Comparison of ENCODE assay signal across 14 cellular contexts in genomic region chr1:36126005-36126716, GRCh38. TPM values are rescaled to one million over a fixed set of nuclear protein-coding genes. Genes with fewer than 3 reads are reported as not detected.
DNase-seq lines count a peak whose midpoint lies in the region; ATAC-seq and TF ChIP-seq lines count a peak whose summit lies in the region.
"Had no signal": no experiment of that assay in that cellular context is flagged by ENCODE, and none has a peak within 500 bp of the region (broad histone marks: within the 10 kb centered on the region; RNA-seq: fewer than 3 reads in every experiment).

No MANE protein-coding gene starts in this region.

- TF ChIP-seq CTCF in GM23338 (conservative IDR thresholded peaks at IDR 0.05; ENCODE audit: low read depth in 2 of 2) (no peak), hepatocyte (IDR thresholded peaks at IDR 0.05; ENCODE audit: poor library complexity) (no peak)

- ATAC-seq in GM23338, result no peak; the same call in 1 of the 3 replicates
- ATAC-seq in T-helper 17 cell, result no peak
- ATAC-seq in GM21447 (IDR thresholded peaks at IDR 0.05; ENCODE audit: unreplicated experiment), result no peak
- no peak for ATAC-seq in activated CD8-positive, alpha-beta memory T cell treated with anti-CD3 and anti-CD28 coated beads, Interleukin-2, amount 10 ng/mL, durations not matched to agents 7 days and 5 days

- H3K36me3 Mint-ChIP-seq in GM23338 (ENCODE audit: low read depth), result no peaks in the 10 kb centered on the region
- H3K36me3 Mint-ChIP-seq in T-helper 17 cell (ENCODE audit: low read depth), result peaks cover 9% of the 10 kb centered on the region
- no peaks in the 10 kb centered on the region for H3K36me3 Mint-ChIP-seq in activated CD8-positive, alpha-beta memory T cell treated with anti-CD3 and anti-CD28 coated beads, Interleukin-2, amount 10 ng/mL, durations not matched to agents 7 days and 5 days
- H3K36me3 Mint-ChIP-seq: CD4-positive, CD25-positive, alpha-beta regulatory T cell had no signal

- peaks cover 41% of the 10 kb centered on the region for H3K27me3 ChIP-seq in GM23338 (ENCODE audit: insufficient read depth)
- peaks cover 21% of the 10 kb centered on the region for H3K27me3 ChIP-seq in hepatocyte

- no peaks in the 10 kb centered on the region for H3K9me3 ChIP-seq in T-helper 17 cell (ENCODE audit: control insufficient read depth, low read length, poor library complexity, severe bottlenecking)
- H3K9me3 ChIP-seq in hepatocyte (ENCODE audit: low read depth), result no peaks in the 10 kb centered on the region
- H3K9me3 ChIP-seq: psoas muscle had no signal

- no peaks in the 10 kb centered on the region for H3K36me3 ChIP-seq in GM23338 (ENCODE audit: insufficient read depth)
- no peaks in the 10 kb centered on the region for H3K36me3 ChIP-seq in hepatocyte (replicated peaks; ENCODE audit: insufficient read depth, low read depth)

- 92% methylated on average over 17 of the region's 21 CpGs for WGBS in hepatocyte (ENCODE audit: low lambda C conversion rate, missing lambda C conversion rate)

- no peak overlapping the region for H3K27ac ChIP-seq in GM23338 (ENCODE audit: low read depth)
- H3K27ac ChIP-seq in hepatocyte, result no peak overlapping the region
- H3K27ac ChIP-seq: PC-9, psoas muscle had no signal

- DNase-seq in GM23338 (ENCODE audit: low spot score), result peak; percentile 18
- DNase-seq in T-helper 17 cell, result no peak
- no peak for DNase-seq in hepatocyte (ENCODE audit: low spot score)
- DNase-seq in retina, result peak; percentile 28
- no peak for DNase-seq in activated CD8-positive, alpha-beta memory T cell treated with anti-CD3 and anti-CD28 coated beads, Interleukin-2, amount 10 ng/mL, durations not matched to agents 7 days and 5 days
- no peak for DNase-seq in putamen (ENCODE audit: low spot score)
- DNase-seq: CD4-positive, CD25-positive, alpha-beta regulatory T cell; GOT3; NCI-H524; PC-9 had no signal

- H3K27ac Mint-ChIP-seq in GM23338 (no peak overlapping the region), T-helper 17 cell (no peak overlapping the region)
- H3K27ac Mint-ChIP-seq in activated CD8-positive, alpha-beta memory T cell treated with anti-CD3 and anti-CD28 coated beads, Interleukin-2, amount 10 ng/mL, durations not matched to agents 7 days and 5 days, result no peak overlapping the region
- H3K27ac Mint-ChIP-seq: activated T-helper 1 cell treated with anti-CD3 and anti-CD28 coated beads, Interleukin-12 subunit alpha, Interleukin-12 subunit beta, Interleukin-2, Interleukin-4 antibody, amounts not matched to agents 30 ng/mL and 10 ng/mL and 1 ng/mL, durations not matched to agents 14 hours and 24 hours and 36 hours had no signal

- H3K4me2 ChIP-seq in GM23338 (peak overlapping the region; percentile 76), hepatocyte (peak overlapping the region; percentile 96)
- H3K4me2 ChIP-seq: PC-9 had no signal

- peaks cover 6% of the 10 kb centered on the region; the same call in 1 of the 2 replicates for H3K4me1 ChIP-seq in GM23338 (ENCODE audit: insufficient read depth)
- peaks cover 22% of the 10 kb centered on the region for H3K4me1 ChIP-seq in hepatocyte (ENCODE audit: insufficient read depth)
- H3K4me1 ChIP-seq: psoas muscle had no signal

- H3K79me2 ChIP-seq in GM23338 (replicated peaks; ENCODE audit: insufficient read depth) (no peaks in the 10 kb centered on the region), hepatocyte (no peaks in the 10 kb centered on the region)

- H3K4me3 Mint-ChIP-seq in GM23338 (peak overlapping the region; percentile 67), T-helper 17 cell (peak overlapping the region; percentile 78)
- no peak overlapping the region for H3K4me3 Mint-ChIP-seq in activated CD8-positive, alpha-beta memory T cell treated with anti-CD3 and anti-CD28 coated beads, Interleukin-2, amount 10 ng/mL, durations not matched to agents 7 days and 5 days
- H3K4me3 Mint-ChIP-seq: activated T-helper 1 cell treated with anti-CD3 and anti-CD28 coated beads, Interleukin-12 subunit alpha, Interleukin-12 subunit beta, Interleukin-2, Interleukin-4 antibody, amounts not matched to agents 30 ng/mL and 10 ng/mL and 1 ng/mL, durations not matched to agents 14 hours and 24 hours and 36 hours had no signal

- H2AFZ ChIP-seq in GM23338 (peak overlapping the region; percentile 94), hepatocyte (no peak overlapping the region)
- H2AFZ ChIP-seq: PC-9 had no signal

- H3K9me3 Mint-ChIP-seq in GM23338, result no peaks in the 10 kb centered on the region
- H3K9me3 Mint-ChIP-seq in activated CD8-positive, alpha-beta memory T cell treated with anti-CD3 and anti-CD28 coated beads, Interleukin-2, amount 10 ng/mL, durations not matched to agents 7 days and 5 days (ENCODE audit: low read depth), result no peaks in the 10 kb centered on the region
- H3K9me3 Mint-ChIP-seq: activated T-helper 1 cell treated with anti-CD3 and anti-CD28 coated beads, Interleukin-12 subunit alpha, Interleukin-12 subunit beta, Interleukin-2, Interleukin-4 antibody, amounts not matched to agents 30 ng/mL and 10 ng/mL and 1 ng/mL, durations not matched to agents 14 hours and 24 hours and 36 hours had no signal

- H3K9me2 ChIP-seq in GM23338 (ENCODE audit: insufficient read depth) (no peaks in the 10 kb centered on the region), hepatocyte (replicated peaks; ENCODE audit: insufficient read depth) (no peaks in the 10 kb centered on the region)

- H3K27me3 Mint-ChIP-seq in GM23338 (ENCODE audit: insufficient read depth, low read depth, poor library complexity) (peaks cover 51% of the 10 kb centered on the region), T-helper 17 cell (peaks cover 43% of the 10 kb centered on the region)
- peaks cover 40% of the 10 kb centered on the region for H3K27me3 Mint-ChIP-seq in activated CD8-positive, alpha-beta memory T cell treated with anti-CD3 and anti-CD28 coated beads, Interleukin-2, amount 10 ng/mL, durations not matched to agents 7 days and 5 days

- peak overlapping the region; percentile 59 for H3K4me3 ChIP-seq in GM23338
- H3K4me3 ChIP-seq in hepatocyte, result no peak overlapping the region
- H3K4me3 ChIP-seq: PC-9 had no signal

- CTCF ChIA-PET in activated CD8-positive, alpha-beta memory T cell treated with anti-CD3 and anti-CD28 coated beads, Interleukin-2, amount 10 ng/mL, durations not matched to agents 7 days and 5 days (lab: Charles Lee), result interaction anchor here (0.6 kb wide), 1 partner anchor 148 kb away, joined by 3 read pairs; no protein-coding TSS in a partner anchor

- no peaks in the 10 kb centered on the region for H3F3A ChIP-seq in GM23338 (replicated peaks; ENCODE audit: low read depth)

- peaks cover 10% of the 10 kb centered on the region for H3K4me1 Mint-ChIP-seq in GM23338
- H3K4me1 Mint-ChIP-seq in T-helper 17 cell, result peaks cover 32% of the 10 kb centered on the region
- peaks cover 8% of the 10 kb centered on the region for H3K4me1 Mint-ChIP-seq in activated CD8-positive, alpha-beta memory T cell treated with anti-CD3 and anti-CD28 coated beads, Interleukin-2, amount 10 ng/mL, durations not matched to agents 7 days and 5 days

- H4K20me1 ChIP-seq in GM23338 (replicated peaks; ENCODE audit: insufficient read depth) (no peaks in the 10 kb centered on the region), hepatocyte (ENCODE audit: insufficient read depth, poor library complexity, severe bottlenecking) (no peaks in the 10 kb centered on the region)

TF ChIP-seq in GM23338, 12 proteins besides CTCF, POLR2A, EP300 and RAD21 (continues in another document):
- no peak for TF ChIP-seq STAT1 (IDR thresholded peaks at IDR 0.05; ENCODE audit: unreplicated experiment)

RNA-seq across cellular contexts. Expression of gene COL8A2, which starts 1.1 kb away (rescaled TPM):
- 4.9 and 5.0 TPM in 2 replicates for total RNA-seq in GM23338 (2014; rRNA removed; shearing (Covaris generic))
- polyA plus RNA-seq in GM23338 (2016; fragmentation: Nextera tagmentation; extraction: Ambion mirVana) (0.77 and 0.95 TPM in 2 replicates), hepatocyte (53.7 and 59.4 TPM in 2 replicates)
- total RNA-seq in T-helper 17 cell (under 1 TPM in 1 of 2 donors, not detected in 1; 0.25 TPM), hepatocyte (32.6 and 44.8 TPM in 2 replicates)
- total RNA-seq in activated CD8-positive, alpha-beta memory T cell treated with anti-CD3 and anti-CD28 coated beads, Interleukin-2, amount 10 ng/mL, durations not matched to agents 7 days and 5 days, result not detected
- total RNA-seq: CD4-positive, CD25-positive, alpha-beta regulatory T cell had no signal

RNA-seq across cellular contexts. Expression of gene TRAPPC3, which starts 23.1 kb away (rescaled TPM):
- 55.8 and 55.9 TPM in 2 replicates for total RNA-seq in GM23338 (2014; rRNA removed; shearing (Covaris generic))
- polyA plus RNA-seq in GM23338 (2016; fragmentation: Nextera tagmentation; extraction: Ambion mirVana) (45.2 and 45.6 TPM in 2 replicates), hepatocyte (131 and 148 TPM in 2 replicates)
- total RNA-seq in T-helper 17 cell (10 to 100 TPM; 35.0 to 37.8 TPM), hepatocyte (128 and 139 TPM in 2 replicates)
- 10 to 100 TPM; 56.5 to 68.3 TPM for total RNA-seq in activated CD8-positive, alpha-beta memory T cell treated with anti-CD3 and anti-CD28 coated beads, Interleukin-2, amount 10 ng/mL, durations not matched to agents 7 days and 5 days

RNA-seq across cellular contexts. Expression of gene MAP7D1, which starts 29.8 kb away (rescaled TPM):
- 37.4 and 59.8 TPM in 2 replicates for total RNA-seq in GM23338 (2014; rRNA removed; shearing (Covaris generic))
- 13.8 and 14.7 TPM in 2 replicates for polyA plus RNA-seq in GM23338 (2016; fragmentation: Nextera tagmentation; extraction: Ambion mirVana)
- total RNA-seq in T-helper 17 cell, result 100 to 1,000 TPM; 173 to 175 TPM
- total RNA-seq in hepatocyte, result 46.0 and 48.4 TPM in 2 replicates
- 84.7 and 97.8 TPM in 2 replicates for polyA plus RNA-seq in hepatocyte
- 100 to 1,000 TPM; 238 to 252 TPM for total RNA-seq in activated CD8-positive, alpha-beta memory T cell treated with anti-CD3 and anti-CD28 coated beads, Interleukin-2, amount 10 ng/mL, durations not matched to agents 7 days and 5 days

RNA-seq across cellular contexts. Expression of gene ADPRS, which starts 37.5 kb away (rescaled TPM):
- 46.6 and 47.1 TPM in 2 replicates for total RNA-seq in GM23338 (2014; rRNA removed; shearing (Covaris generic))
- polyA plus RNA-seq in GM23338 (2016; fragmentation: Nextera tagmentation; extraction: Ambion mirVana), result 21.5 and 22.6 TPM in 2 replicates
- 10 to 100 TPM; 17.0 to 21.2 TPM for total RNA-seq in T-helper 17 cell
- 27.4 and 37.6 TPM in 2 replicates for total RNA-seq in hepatocyte
- polyA plus RNA-seq in hepatocyte, result 40.9 and 42.7 TPM in 2 replicates
- 10 to 100 TPM; 35.4 to 36.9 TPM for total RNA-seq in activated CD8-positive, alpha-beta memory T cell treated with anti-CD3 and anti-CD28 coated beads, Interleukin-2, amount 10 ng/mL, durations not matched to agents 7 days and 5 days

RNA-seq across cellular contexts. Expression of gene TEKT2, which starts 42.3 kb away (rescaled TPM):
- 0.62 and 0.94 TPM in 2 replicates for total RNA-seq in GM23338 (2014; rRNA removed; shearing (Covaris generic))
- polyA plus RNA-seq in GM23338 (2016; fragmentation: Nextera tagmentation; extraction: Ambion mirVana) (0.24 and 0.36 TPM in 2 replicates), hepatocyte (0.16 and 1.4 TPM in 2 replicates)
- total RNA-seq in T-helper 17 cell (under 1 TPM; 0.29 to 0.30 TPM), hepatocyte (1.1 TPM in 1 of 2 replicates, not detected in the other)
- not detected for total RNA-seq in activated CD8-positive, alpha-beta memory T cell treated with anti-CD3 and anti-CD28 coated beads, Interleukin-2, amount 10 ng/mL, durations not matched to agents 7 days and 5 days
- total RNA-seq: LHCN-M2, psoas muscle had no signal
- polyA plus RNA-seq: CD4-positive, CD25-positive, alpha-beta regulatory T cell had no signal

Comparison
In these comparisons a context has a peak if more than half of its experiments do, and no peak if none do; other contexts are left out.
1. DNase-seq: peak in GM23338 (single experiment) and retina (single experiment); none in T-helper 17 cell (0 of 3), hepatocyte (single experiment), activated CD8-positive, alpha-beta memory T cell treated with anti-CD3 and anti-CD28 coated beads, Interleukin-2, amount 10 ng/mL, durations not matched to agents 7 days and 5 days (single experiment) and putamen (single experiment).